In genomic region chr9:37800631-37801286, GRCh38 we compare ENCODE assay signal across 1 cellular context.
TF ChIP-seq lines count a peak whose summit lies in the region.

A gene with protein sequence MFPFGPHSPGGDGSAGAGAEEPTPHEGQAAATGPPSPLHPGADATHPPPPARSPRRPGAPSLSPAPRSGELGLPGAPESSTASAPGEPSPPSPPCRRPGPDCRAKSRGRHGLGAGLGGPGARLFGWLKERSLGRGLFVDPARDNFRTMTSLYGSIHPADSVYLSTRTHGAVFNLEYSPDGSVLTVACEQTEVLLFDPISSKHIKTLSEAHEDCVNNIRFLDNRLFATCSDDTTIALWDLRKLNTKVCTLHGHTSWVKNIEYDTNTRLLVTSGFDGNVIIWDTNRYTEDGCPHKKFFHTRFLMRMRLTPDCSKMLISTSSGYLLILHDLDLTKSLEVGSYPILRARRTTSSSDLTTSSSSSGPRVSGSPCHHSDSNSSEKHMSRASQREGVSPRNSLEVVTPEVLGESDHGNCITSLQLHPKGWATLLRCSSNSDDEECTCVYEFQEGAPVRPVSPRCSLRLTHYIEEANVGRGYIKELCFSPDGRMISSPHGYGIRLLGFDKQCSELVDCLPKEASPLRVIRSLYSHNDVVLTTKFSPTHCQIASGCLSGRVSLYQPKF (plus strand): TSS chr9:37800797. CDS start chr9:37800867, 70 bp downstream.

TF ChIP-seq in K562, 482 proteins besides CTCF, POLR2A, EP300 and RAD21 (continued from another document and continues in another):
- TF ChIP-seq, protein P1, sequence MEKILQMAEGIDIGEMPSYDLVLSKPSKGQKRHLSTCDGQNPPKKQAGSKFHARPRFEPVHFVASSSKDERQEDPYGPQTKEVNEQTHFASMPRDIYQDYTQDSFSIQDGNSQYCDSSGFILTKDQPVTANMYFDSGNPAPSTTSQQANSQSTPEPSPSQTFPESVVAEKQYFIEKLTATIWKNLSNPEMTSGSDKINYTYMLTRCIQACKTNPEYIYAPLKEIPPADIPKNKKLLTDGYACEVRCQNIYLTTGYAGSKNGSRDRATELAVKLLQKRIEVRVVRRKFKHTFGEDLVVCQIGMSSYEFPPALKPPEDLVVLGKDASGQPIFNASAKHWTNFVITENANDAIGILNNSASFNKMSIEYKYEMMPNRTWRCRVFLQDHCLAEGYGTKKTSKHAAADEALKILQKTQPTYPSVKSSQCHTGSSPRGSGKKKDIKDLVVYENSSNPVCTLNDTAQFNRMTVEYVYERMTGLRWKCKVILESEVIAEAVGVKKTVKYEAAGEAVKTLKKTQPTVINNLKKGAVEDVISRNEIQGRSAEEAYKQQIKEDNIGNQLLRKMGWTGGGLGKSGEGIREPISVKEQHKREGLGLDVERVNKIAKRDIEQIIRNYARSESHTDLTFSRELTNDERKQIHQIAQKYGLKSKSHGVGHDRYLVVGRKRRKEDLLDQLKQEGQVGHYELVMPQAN (IDR thresholded peaks at IDR 0.05; ENCODE audit: borderline replicate concordance), result no peak; the same call in 1 of the 2 replicates
- peak; percentile 44; the same call in 1 of the 2 replicates for TF ChIP-seq IRF2 (CRISPR knock-in tag; IDR thresholded peaks at IDR 0.05)
- TF ChIP-seq GATAD2B (IDR thresholded peaks at IDR 0.05; ENCODE audit: borderline replicate concordance), result peak; percentile 93
- no peak for TF ChIP-seq HMBOX1 (IDR thresholded peaks at IDR 0.05)
- TF ChIP-seq PURB (CRISPR knock-in tag; IDR thresholded peaks at IDR 0.05; ENCODE audit: low read depth), result no peak
- TF ChIP-seq, protein P2, sequence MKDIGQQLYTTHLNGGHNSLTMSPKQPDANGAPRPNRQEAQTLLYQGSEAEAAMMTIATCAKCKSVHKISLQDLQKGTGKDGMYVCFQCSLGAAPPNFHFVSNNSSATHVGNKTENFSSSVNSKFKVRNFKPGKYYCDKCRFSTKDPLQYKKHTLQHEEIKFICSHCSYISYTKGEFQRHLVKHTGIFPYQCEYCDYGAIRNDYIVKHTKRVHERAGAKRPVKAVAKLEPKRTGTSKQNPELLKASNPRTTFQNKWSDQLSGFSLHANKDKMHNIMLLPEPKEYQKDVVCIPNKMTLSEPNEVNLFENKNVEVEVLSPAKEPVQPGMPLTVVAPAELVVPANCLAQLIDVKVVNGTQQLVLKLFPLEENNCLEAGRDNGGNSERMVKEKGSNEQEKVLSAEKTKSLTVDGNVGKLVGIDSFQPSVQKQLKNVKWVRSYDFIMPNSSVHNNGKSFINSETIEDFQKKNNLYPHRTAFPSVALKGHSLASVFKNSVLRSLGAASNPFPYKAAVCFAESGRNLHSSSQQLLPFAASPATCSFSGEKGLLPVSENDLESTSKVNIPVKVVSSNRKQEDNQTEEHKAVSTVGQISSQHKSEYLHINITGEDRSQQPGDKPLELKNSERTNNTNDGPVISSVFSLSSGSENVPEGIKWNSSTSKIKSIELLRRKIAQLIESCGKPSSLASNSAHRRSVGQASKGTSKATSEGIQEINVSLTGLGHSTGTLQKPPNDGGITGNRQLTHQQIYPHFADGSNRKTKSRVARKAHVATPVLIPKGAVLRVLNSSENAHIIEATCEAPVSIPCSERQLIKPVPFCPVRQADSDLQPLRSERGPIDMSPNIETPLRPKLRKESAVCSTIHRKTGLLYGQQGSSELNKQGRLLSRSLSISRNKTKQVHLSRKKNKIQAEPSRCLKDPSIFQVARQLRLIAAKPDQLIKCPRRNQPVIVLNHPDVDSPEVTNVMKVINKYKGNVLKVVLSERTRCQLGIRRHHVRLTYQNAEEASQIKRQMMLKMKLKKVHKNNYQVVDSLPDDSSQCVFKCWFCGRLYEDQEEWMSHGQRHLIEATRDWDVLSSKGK (CRISPR knock-in tag; IDR thresholded peaks at IDR 0.05), result no peak
- no peak for TF ChIP-seq SREBF2 (CRISPR knock-in tag; IDR thresholded peaks at IDR 0.05)
- TF ChIP-seq SMAD2 (IDR thresholded peaks at IDR 0.05; ENCODE audit: low read depth, low read length), result no peak
- peak in 1 of 2 experiments; percentile 79; a peak in 2 of 4 replicates for TF ChIP-seq FOXA3 (CRISPR knock-in tag; conservative IDR thresholded peaks at IDR 0.05 in 1 of 2, IDR thresholded peaks at IDR 0.05 in 1 of 2)
- no peak; the same call in 1 of the 2 replicates for TF ChIP-seq PRMT5 (CRISPR knock-in tag; IDR thresholded peaks at IDR 0.05)
- TF ChIP-seq SIN3A (IDR thresholded peaks at IDR 0.05; ENCODE audit: borderline replicate concordance in 2 of 2, control insufficient read depth in 1 of 2, low read depth in 2 of 2, low read length in 2 of 2), result peak; percentile 84 to 91; a peak in 3 of 4 replicates
- TF ChIP-seq TRIM24 (IDR thresholded peaks at IDR 0.05), result peak; percentile 5 to 100; a peak in 3 of 4 replicates
- no peak for TF ChIP-seq CAMTA2 (CRISPR knock-in tag; conservative IDR thresholded peaks at IDR 0.05)
- no peak for TF ChIP-seq ZFP1 (CRISPR knock-in tag; IDR thresholded peaks at IDR 0.05)
- peak; percentile 65; the same call in 1 of the 2 replicates for TF ChIP-seq ARID1B (IDR thresholded peaks at IDR 0.05)
- TF ChIP-seq TAF7 (tag; IDR thresholded peaks at IDR 0.05), result peak; percentile 88
- TF ChIP-seq ZBTB1 (CRISPR knock-in tag; IDR thresholded peaks at IDR 0.05; ENCODE audit: borderline replicate concordance, low read depth), result peak; percentile 70; the same call in 1 of the 2 replicates
- no peak for TF ChIP-seq PPARD (CRISPR knock-in tag; IDR thresholded peaks at IDR 0.05)
- TF ChIP-seq, protein P3, sequence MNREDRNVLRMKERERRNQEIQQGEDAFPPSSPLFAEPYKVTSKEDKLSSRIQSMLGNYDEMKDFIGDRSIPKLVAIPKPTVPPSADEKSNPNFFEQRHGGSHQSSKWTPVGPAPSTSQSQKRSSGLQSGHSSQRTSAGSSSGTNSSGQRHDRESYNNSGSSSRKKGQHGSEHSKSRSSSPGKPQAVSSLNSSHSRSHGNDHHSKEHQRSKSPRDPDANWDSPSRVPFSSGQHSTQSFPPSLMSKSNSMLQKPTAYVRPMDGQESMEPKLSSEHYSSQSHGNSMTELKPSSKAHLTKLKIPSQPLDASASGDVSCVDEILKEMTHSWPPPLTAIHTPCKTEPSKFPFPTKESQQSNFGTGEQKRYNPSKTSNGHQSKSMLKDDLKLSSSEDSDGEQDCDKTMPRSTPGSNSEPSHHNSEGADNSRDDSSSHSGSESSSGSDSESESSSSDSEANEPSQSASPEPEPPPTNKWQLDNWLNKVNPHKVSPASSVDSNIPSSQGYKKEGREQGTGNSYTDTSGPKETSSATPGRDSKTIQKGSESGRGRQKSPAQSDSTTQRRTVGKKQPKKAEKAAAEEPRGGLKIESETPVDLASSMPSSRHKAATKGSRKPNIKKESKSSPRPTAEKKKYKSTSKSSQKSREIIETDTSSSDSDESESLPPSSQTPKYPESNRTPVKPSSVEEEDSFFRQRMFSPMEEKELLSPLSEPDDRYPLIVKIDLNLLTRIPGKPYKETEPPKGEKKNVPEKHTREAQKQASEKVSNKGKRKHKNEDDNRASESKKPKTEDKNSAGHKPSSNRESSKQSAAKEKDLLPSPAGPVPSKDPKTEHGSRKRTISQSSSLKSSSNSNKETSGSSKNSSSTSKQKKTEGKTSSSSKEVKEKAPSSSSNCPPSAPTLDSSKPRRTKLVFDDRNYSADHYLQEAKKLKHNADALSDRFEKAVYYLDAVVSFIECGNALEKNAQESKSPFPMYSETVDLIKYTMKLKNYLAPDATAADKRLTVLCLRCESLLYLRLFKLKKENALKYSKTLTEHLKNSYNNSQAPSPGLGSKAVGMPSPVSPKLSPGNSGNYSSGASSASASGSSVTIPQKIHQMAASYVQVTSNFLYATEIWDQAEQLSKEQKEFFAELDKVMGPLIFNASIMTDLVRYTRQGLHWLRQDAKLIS (CRISPR knock-in tag; IDR thresholded peaks at IDR 0.05), result peak; percentile 77; the same call in 1 of the 2 replicates
- TF ChIP-seq TBP (optimal IDR thresholded peaks at IDR 0.05; ENCODE audit: low read depth, low read length), result peak; percentile 96
- no peak; the same call in 1 of the 2 replicates for TF ChIP-seq THRAP3 (IDR thresholded peaks at IDR 0.05; ENCODE audit: borderline replicate concordance)
- no peak for TF ChIP-seq U2AF2 (optimal IDR thresholded peaks at IDR 0.05; ENCODE audit: low read depth, low read length)
- TF ChIP-seq CHCHD3 (CRISPR knock-in tag; IDR thresholded peaks at IDR 0.05), result peak; percentile 47; the same call in 1 of the 2 replicates
- no peak for TF ChIP-seq ZNF408 (CRISPR knock-in tag; IDR thresholded peaks at IDR 0.05; ENCODE audit: low read depth)
- TF ChIP-seq NCOA2 (IDR thresholded peaks at IDR 0.05; ENCODE audit: partially characterized antibody in 2 of 2), result no peak
- TF ChIP-seq, protein P4, sequence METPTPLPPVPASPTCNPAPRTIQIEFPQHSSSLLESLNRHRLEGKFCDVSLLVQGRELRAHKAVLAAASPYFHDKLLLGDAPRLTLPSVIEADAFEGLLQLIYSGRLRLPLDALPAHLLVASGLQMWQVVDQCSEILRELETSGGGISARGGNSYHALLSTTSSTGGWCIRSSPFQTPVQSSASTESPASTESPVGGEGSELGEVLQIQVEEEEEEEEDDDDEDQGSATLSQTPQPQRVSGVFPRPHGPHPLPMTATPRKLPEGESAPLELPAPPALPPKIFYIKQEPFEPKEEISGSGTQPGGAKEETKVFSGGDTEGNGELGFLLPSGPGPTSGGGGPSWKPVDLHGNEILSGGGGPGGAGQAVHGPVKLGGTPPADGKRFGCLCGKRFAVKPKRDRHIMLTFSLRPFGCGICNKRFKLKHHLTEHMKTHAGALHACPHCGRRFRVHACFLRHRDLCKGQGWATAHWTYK (CRISPR knock-in tag; IDR thresholded peaks at IDR 0.05), result peak; percentile 74; the same call in 1 of the 2 replicates
- TF ChIP-seq ZNF354B (CRISPR knock-in tag; IDR thresholded peaks at IDR 0.05), result no peak
- peak; percentile 95 for TF ChIP-seq ZC3H11A (IDR thresholded peaks at IDR 0.05; ENCODE audit: low read depth, low read length)
- no peak for TF ChIP-seq ZNF507 (tag; conservative IDR thresholded peaks at IDR 0.05)
- TF ChIP-seq PHB (CRISPR knock-in tag; IDR thresholded peaks at IDR 0.05), result no peak
- TF ChIP-seq, protein P5, sequence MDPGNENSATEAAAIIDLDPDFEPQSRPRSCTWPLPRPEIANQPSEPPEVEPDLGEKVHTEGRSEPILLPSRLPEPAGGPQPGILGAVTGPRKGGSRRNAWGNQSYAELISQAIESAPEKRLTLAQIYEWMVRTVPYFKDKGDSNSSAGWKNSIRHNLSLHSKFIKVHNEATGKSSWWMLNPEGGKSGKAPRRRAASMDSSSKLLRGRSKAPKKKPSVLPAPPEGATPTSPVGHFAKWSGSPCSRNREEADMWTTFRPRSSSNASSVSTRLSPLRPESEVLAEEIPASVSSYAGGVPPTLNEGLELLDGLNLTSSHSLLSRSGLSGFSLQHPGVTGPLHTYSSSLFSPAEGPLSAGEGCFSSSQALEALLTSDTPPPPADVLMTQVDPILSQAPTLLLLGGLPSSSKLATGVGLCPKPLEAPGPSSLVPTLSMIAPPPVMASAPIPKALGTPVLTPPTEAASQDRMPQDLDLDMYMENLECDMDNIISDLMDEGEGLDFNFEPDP (CRISPR knock-in tag; IDR thresholded peaks at IDR 0.05), result no peak
- peak; percentile 96 for TF ChIP-seq SP1 (CRISPR knock-in tag; IDR thresholded peaks at IDR 0.05)
- no peak for TF ChIP-seq RBM15 (IDR thresholded peaks at IDR 0.05; ENCODE audit: insufficient read depth, low read length)
- no peak for TF ChIP-seq ZNF551 (CRISPR knock-in tag; IDR thresholded peaks at IDR 0.05)
- peak; percentile 99 for TF ChIP-seq ZEB2 (IDR thresholded peaks at IDR 0.05)
- no peak for TF ChIP-seq NFIX (CRISPR knock-in tag; IDR thresholded peaks at IDR 0.05; ENCODE audit: low read depth)
- TF ChIP-seq DPF2 (IDR thresholded peaks at IDR 0.05), result peak; percentile 53; the same call in 1 of the 2 replicates
- TF ChIP-seq POLR2B (IDR thresholded peaks at IDR 0.05; ENCODE audit: low read depth, partially characterized antibody), result peak; percentile 62
- 0 out of 2 replicates have a peak, but pooled peaks have one; percentile 5 for TF ChIP-seq TCFL5 (CRISPR knock-in tag; conservative IDR thresholded peaks at IDR 0.05)
- TF ChIP-seq CTCFL (IDR thresholded peaks at IDR 0.05; ENCODE audit: borderline replicate concordance, insufficient read depth, low read depth, low read length, poor library complexity, severe bottlenecking), result no peak
- TF ChIP-seq PTTG1 (tag; IDR thresholded peaks at IDR 0.05; ENCODE audit: low read depth), result no peak
- TF ChIP-seq ZNF785 (CRISPR knock-in tag; IDR thresholded peaks at IDR 0.05), result no peak
- TF ChIP-seq, protein P6, sequence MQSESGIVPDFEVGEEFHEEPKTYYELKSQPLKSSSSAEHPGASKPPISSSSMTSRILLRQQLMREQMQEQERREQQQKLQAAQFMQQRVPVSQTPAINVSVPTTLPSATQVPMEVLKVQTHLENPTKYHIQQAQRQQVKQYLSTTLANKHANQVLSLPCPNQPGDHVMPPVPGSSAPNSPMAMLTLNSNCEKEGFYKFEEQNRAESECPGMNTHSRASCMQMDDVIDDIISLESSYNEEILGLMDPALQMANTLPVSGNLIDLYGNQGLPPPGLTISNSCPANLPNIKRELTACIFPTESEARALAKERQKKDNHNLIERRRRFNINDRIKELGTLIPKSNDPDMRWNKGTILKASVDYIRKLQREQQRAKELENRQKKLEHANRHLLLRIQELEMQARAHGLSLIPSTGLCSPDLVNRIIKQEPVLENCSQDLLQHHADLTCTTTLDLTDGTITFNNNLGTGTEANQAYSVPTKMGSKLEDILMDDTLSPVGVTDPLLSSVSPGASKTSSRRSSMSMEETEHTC (IDR thresholded peaks at IDR 0.05), result peak; percentile 47; the same call in 1 of the 2 replicates
